In the genomic region with DNA sequence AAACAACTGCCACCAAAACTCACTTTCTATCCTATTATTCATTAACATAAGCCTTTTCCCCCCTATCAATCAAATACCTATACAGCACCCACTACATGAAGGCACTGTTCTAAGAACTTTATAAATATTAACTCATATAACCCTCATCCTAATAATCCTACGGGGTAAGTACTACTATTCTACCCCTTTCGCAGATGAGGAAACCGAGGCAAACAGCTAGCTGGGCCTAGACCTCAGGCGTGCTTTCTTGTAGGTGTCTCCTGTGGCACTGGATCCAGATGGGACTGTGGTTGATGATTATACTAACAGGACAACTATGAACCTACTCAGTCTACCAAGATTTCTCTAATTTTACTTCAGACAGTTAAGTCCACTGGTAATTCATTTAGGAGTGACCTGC, we compare ENCODE assay signal across 15 cellular contexts.
"Had no signal": no experiment of that assay in that cellular context is flagged by ENCODE, and none has a peak within 500 bp of the region (broad histone marks: within the 10 kb centered on the region; RNA-seq: fewer than 3 reads in every experiment).

No MANE protein-coding gene starts in this region.

- H3K4me1 ChIP-seq: body of pancreas, colonic mucosa, foreskin keratinocyte, pancreas, tibial artery had no signal

- H3K4me1 Mint-ChIP-seq: endodermal cell had no signal

- FAIRE-seq: pancreas had no signal

- H3K27ac Mint-ChIP-seq: endodermal cell had no signal

- H3K27ac ChIP-seq: body of pancreas, colonic mucosa, foreskin keratinocyte, hepatocyte, neutrophil, pancreas, sigmoid colon, tibial artery had no signal

- H3K4me3 ChIP-seq: body of pancreas, colonic mucosa, hepatocyte, pancreas, sigmoid colon, tibial artery had no signal

- H3K27me3 Mint-ChIP-seq: activated naive CD8-positive, alpha-beta T cell treated with anti-CD3 and anti-CD28 coated beads, Interleukin-2, amount 10 ng/mL, durations not matched to agents 7 days and 5 days; naive thymus-derived CD4-positive, alpha-beta T cell had no signal

- H3K4me3 Mint-ChIP-seq: activated naive CD8-positive, alpha-beta T cell treated with anti-CD3 and anti-CD28 coated beads, Interleukin-2, amount 10 ng/mL, durations not matched to agents 7 days and 5 days; endodermal cell had no signal

- H3K9me3 ChIP-seq: body of pancreas, colonic mucosa, neutrophil, pancreas, sigmoid colon, tibial artery had no signal

- H3K9me3 Mint-ChIP-seq: activated naive CD8-positive, alpha-beta T cell treated with anti-CD3 and anti-CD28 coated beads, Interleukin-2, amount 10 ng/mL, durations not matched to agents 7 days and 5 days; endodermal cell; naive thymus-derived CD4-positive, alpha-beta T cell had no signal

- H2AFZ ChIP-seq: hepatocyte had no signal

- ATAC-seq: body of pancreas; foreskin keratinocyte; naive thymus-derived CD4-positive, alpha-beta T cell; pancreas; stimulated activated naive CD8-positive, alpha-beta T cell treated with anti-CD3 and anti-CD28 coated beads, Interleukin-15, Interleukin-2, amounts not matched to agents 100 U/mL and 50 U/mL, for 24 hours had no signal

- DNase-seq: activated CD4-positive, alpha-beta T cell treated with anti-CD3 and anti-CD28 coated beads for 1 hour; activated effector memory CD4-positive, alpha-beta T cell treated with anti-CD3 and anti-CD28 coated beads, Interleukin-2, amount 50 U/mL, for 16 hours; activated naive CD8-positive, alpha-beta T cell treated with anti-CD3 and anti-CD28 coated beads, Interleukin-2, amount 10 ng/mL, durations not matched to agents 7 days and 5 days; body of pancreas; colonic mucosa; endodermal cell; foreskin keratinocyte; mesendoderm; naive thymus-derived CD4-positive, alpha-beta T cell; pancreas; sigmoid colon; stimulated activated naive CD8-positive, alpha-beta T cell treated with anti-CD3 and anti-CD28 coated beads, Interleukin-15, Interleukin-2, amounts not matched to agents 100 U/mL and 50 U/mL, for 24 hours; tibial artery had no signal

- H3K27me3 ChIP-seq: body of pancreas, colonic mucosa, foreskin keratinocyte, hepatocyte, neutrophil, pancreas, sigmoid colon, tibial artery had no signal

- H3K4me2 ChIP-seq: hepatocyte had no signal
